1 cellular context compared by ENCODE assay signal in genomic region chr17:3935140-3935542, GRCh38.
A peak's percentile ranks its signal among the peaks of the same experiment; 100 is the strongest.
TF ChIP-seq lines count a peak whose summit lies in the region.

No MANE protein-coding gene starts in this region.

TF ChIP-seq in K562, 482 proteins besides CTCF, POLR2A, EP300 and RAD21 (continued from another document):
- TF ChIP-seq ZNF277 (CRISPR knock-in tag; IDR thresholded peaks at IDR 0.05; ENCODE audit: borderline replicate concordance), result no peak
- no peak for TF ChIP-seq ARNT (IDR thresholded peaks at IDR 0.05)
- no peak for TF ChIP-seq PTBP1 (IDR thresholded peaks at IDR 0.05; ENCODE audit: low read depth, low read length)
- peak; percentile 42 for TF ChIP-seq HNRNPLL (IDR thresholded peaks at IDR 0.05; ENCODE audit: low read depth, low read length, poor library complexity, severe bottlenecking)
- no peak for TF ChIP-seq PHF20 (IDR thresholded peaks at IDR 0.05; ENCODE audit: partially characterized antibody)
- no peak for TF ChIP-seq ELK1 (CRISPR knock-in tag; IDR thresholded peaks at IDR 0.05)
- no peak for TF ChIP-seq GTF2E2 (tag; IDR thresholded peaks at IDR 0.05)
- TF ChIP-seq SMARCB1 (IDR thresholded peaks at IDR 0.05; ENCODE audit: insufficient read length, low read depth), result no peak
- no peak for TF ChIP-seq NCOA1 (IDR thresholded peaks at IDR 0.05; ENCODE audit: low read depth)
- no peak for TF ChIP-seq ZNF41 (CRISPR knock-in tag; conservative IDR thresholded peaks at IDR 0.05)
- TF ChIP-seq HDGF (IDR thresholded peaks at IDR 0.05), result no peak
- TF ChIP-seq DACH1 (IDR thresholded peaks at IDR 0.05; ENCODE audit: partially characterized antibody), result peak; percentile 33
- TF ChIP-seq STAG1 (CRISPR knock-in tag; IDR thresholded peaks at IDR 0.05; ENCODE audit: borderline replicate concordance), result peak; percentile 15; the same call in 1 of the 2 replicates
- no peak for TF ChIP-seq ZKSCAN8 (CRISPR knock-in tag; IDR thresholded peaks at IDR 0.05)
- TF ChIP-seq ZC3H11A (IDR thresholded peaks at IDR 0.05; ENCODE audit: low read depth, low read length), result no peak
- peak; percentile 49; the same call in 1 of the 2 replicates for TF ChIP-seq POLR2G (IDR thresholded peaks at IDR 0.05; ENCODE audit: low read depth, low read length)
- no peak for TF ChIP-seq RNF2 (IDR thresholded peaks at IDR 0.05)
- TF ChIP-seq CTCFL (IDR thresholded peaks at IDR 0.05; ENCODE audit: borderline replicate concordance, insufficient read depth, low read depth, low read length, poor library complexity, severe bottlenecking), result peak; percentile 36
- no peak for TF ChIP-seq YBX1 (IDR thresholded peaks at IDR 0.05)
- peak; percentile 92 for TF ChIP-seq TFAP4 (CRISPR knock-in tag; IDR thresholded peaks at IDR 0.05; ENCODE audit: borderline replicate concordance)
- TF ChIP-seq CREM (IDR thresholded peaks at IDR 0.05; ENCODE audit: low read depth), result peak; percentile 42
- TF ChIP-seq FOXP4 (CRISPR knock-in tag; IDR thresholded peaks at IDR 0.05; ENCODE audit: borderline replicate concordance), result no peak
- TF ChIP-seq SMC3 (conservative IDR thresholded peaks at IDR 0.05; ENCODE audit: insufficient read depth, low read depth, low read length), result peak; percentile 82
- peak; percentile 93 for TF ChIP-seq ZBTB33 (CRISPR knock-in tag; IDR thresholded peaks at IDR 0.05)
- no peak for TF ChIP-seq NCOA2 (IDR thresholded peaks at IDR 0.05; ENCODE audit: partially characterized antibody in 2 of 2)
- TF ChIP-seq KLF13 (tag; IDR thresholded peaks at IDR 0.05; ENCODE audit: borderline replicate concordance, low read depth), result no peak
- no peak for TF ChIP-seq TEAD4 (IDR thresholded peaks at IDR 0.05; ENCODE audit: low read length)
- TF ChIP-seq TEAD4 (CRISPR knock-in tag; IDR thresholded peaks at IDR 0.05; ENCODE audit: borderline replicate concordance), result no peak
